ENCODE assay signal across 18 cellular contexts in the genomic region with DNA sequence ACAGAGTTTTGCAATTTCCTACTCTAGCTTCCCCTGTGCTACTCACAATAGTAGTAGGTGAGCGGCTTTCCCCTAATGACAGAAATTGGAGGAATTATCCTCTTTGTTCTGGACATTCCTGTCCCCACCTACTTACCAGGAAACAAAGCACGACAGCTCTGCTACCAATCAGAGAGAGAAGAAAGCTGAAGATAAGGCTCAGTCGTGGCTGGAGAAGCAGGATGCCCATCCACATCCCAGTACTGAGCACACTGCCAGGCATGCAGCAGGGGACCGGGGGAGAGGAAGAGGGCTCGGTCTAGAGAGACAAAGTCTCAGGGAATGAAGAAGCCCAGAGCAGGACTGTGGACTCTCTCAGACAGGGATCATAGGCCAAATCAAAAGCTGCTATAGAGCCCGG.
DNase-seq lines count a peak whose midpoint lies in the region; ATAC-seq and TF ChIP-seq lines count a peak whose summit lies in the region.
"Had no signal": no experiment of that assay in that cellular context is flagged by ENCODE, and none has a peak within 500 bp of the region (broad histone marks: within the 10 kb centered on the region; RNA-seq: fewer than 3 reads in every experiment).

No MANE protein-coding gene starts in this region.

- H3K9me3 ChIP-seq in uterus, result no peaks in the 10 kb centered on the region
- H3K9me3 ChIP-seq: ascending aorta, ovary, sigmoid colon, transverse colon had no signal

- H3K27ac Mint-ChIP-seq in activated naive CD8-positive, alpha-beta T cell, result no peak overlapping the region
- no peak overlapping the region for H3K27ac Mint-ChIP-seq in activated naive CD8-positive, alpha-beta T cell treated with anti-CD3 and anti-CD28 coated beads for 36 hours
- H3K27ac Mint-ChIP-seq: activated CD8-positive, alpha-beta T cell treated with anti-CD3 and anti-CD28 coated beads, Interleukin-2, amount 10 ng/mL, durations not matched to agents 7 days and 5 days; effector memory CD8-positive, alpha-beta T cell had no signal

- H3K36me3 ChIP-seq in uterus, result no peaks in the 10 kb centered on the region
- H3K36me3 ChIP-seq: ascending aorta, ovary, sigmoid colon, transverse colon had no signal

- ATAC-seq in GM18498 (IDR thresholded peaks at IDR 0.05; ENCODE audit: unreplicated experiment), result no peak
- ATAC-seq: activated CD8-positive, alpha-beta T cell treated with anti-CD3 and anti-CD28 coated beads, Interleukin-2, amount 10 ng/mL, durations not matched to agents 7 days and 5 days; effector memory CD8-positive, alpha-beta T cell had no signal

- peak overlapping the region; percentile 47 for H3K4me3 Mint-ChIP-seq in activated naive CD8-positive, alpha-beta T cell
- no peak overlapping the region for H3K4me3 Mint-ChIP-seq in activated naive CD8-positive, alpha-beta T cell treated with anti-CD3 and anti-CD28 coated beads for 36 hours
- H3K4me3 Mint-ChIP-seq: activated CD8-positive, alpha-beta T cell treated with anti-CD3 and anti-CD28 coated beads, Interleukin-2, amount 10 ng/mL, durations not matched to agents 7 days and 5 days; effector memory CD8-positive, alpha-beta T cell had no signal

- H3K9me3 Mint-ChIP-seq in activated naive CD8-positive, alpha-beta T cell (ENCODE audit: low read depth), result no peaks in the 10 kb centered on the region
- no peaks in the 10 kb centered on the region for H3K9me3 Mint-ChIP-seq in activated naive CD8-positive, alpha-beta T cell treated with anti-CD3 and anti-CD28 coated beads for 36 hours
- H3K9me3 Mint-ChIP-seq: effector memory CD8-positive, alpha-beta T cell had no signal

- intact Hi-C loops in uterus (cut with DNase I; ENCODE audit: low total_unique reads), result no loop called here

- H3K4me3 ChIP-seq in uterus, result no peak overlapping the region
- H3K4me3 ChIP-seq: ascending aorta, ovary, sigmoid colon, transverse colon had no signal

- peaks cover 9% of the 10 kb centered on the region for H3K36me3 Mint-ChIP-seq in activated naive CD8-positive, alpha-beta T cell
- peaks cover 4% of the 10 kb centered on the region for H3K36me3 Mint-ChIP-seq in activated naive CD8-positive, alpha-beta T cell treated with anti-CD3 and anti-CD28 coated beads for 36 hours

- H3K27ac ChIP-seq in VCaP, result peak overlapping the region; percentile 96
- peak overlapping the region; percentile 36 to 64 for H3K27ac ChIP-seq in uterus
- H3K27ac ChIP-seq: ascending aorta, ovary, transverse colon had no signal

- DNase-seq in activated naive CD8-positive, alpha-beta T cell treated with anti-CD3 and anti-CD28 coated beads for 36 hours, result no peak
- peak; percentile 58 for DNase-seq in islet precursor cell
- no peak for DNase-seq in uterus
- no peak for DNase-seq in hippocampal formation (lab: John Stamatoyannopoulos, UW)
- DNase-seq: activated CD8-positive, alpha-beta T cell treated with anti-CD3 and anti-CD28 coated beads, Interleukin-2, amount 10 ng/mL, durations not matched to agents 7 days and 5 days; cerebellar nuclear complex; effector memory CD8-positive, alpha-beta T cell; head of caudate nucleus; NCI-H1092; NCI-H510A; ovary; sigmoid colon; stimulated activated naive CD4-positive, alpha-beta T cell treated with Interleukin-2 at 50 U/mL for 16 hours; transverse colon had no signal

- no peaks in the 10 kb centered on the region for H3K27me3 Mint-ChIP-seq in activated naive CD8-positive, alpha-beta T cell
- H3K27me3 Mint-ChIP-seq in activated naive CD8-positive, alpha-beta T cell treated with anti-CD3 and anti-CD28 coated beads for 36 hours, result no peaks in the 10 kb centered on the region
- H3K27me3 Mint-ChIP-seq: effector memory CD8-positive, alpha-beta T cell had no signal

- TF ChIP-seq POLR2A in uterus (IDR thresholded peaks at IDR 0.05), result no peak

- no peaks in the 10 kb centered on the region for H3K27me3 ChIP-seq in uterus
- H3K27me3 ChIP-seq: ascending aorta, ovary, sigmoid colon, transverse colon had no signal

- peaks cover 60% of the 10 kb centered on the region for H3K4me1 Mint-ChIP-seq in activated naive CD8-positive, alpha-beta T cell (ENCODE audit: low read depth)
- peaks cover 30% of the 10 kb centered on the region for H3K4me1 Mint-ChIP-seq in activated naive CD8-positive, alpha-beta T cell treated with anti-CD3 and anti-CD28 coated beads for 36 hours

- no peaks in the 10 kb centered on the region for H3K4me1 ChIP-seq in uterus
- H3K4me1 ChIP-seq: ascending aorta had no signal

- TF ChIP-seq CTCF in VCaP (conservative IDR thresholded peaks at IDR 0.05) (no peak), uterus (IDR thresholded peaks at IDR 0.05) (no peak)
